Comparison of ENCODE assay signal across 14 cellular contexts in the genomic region with DNA sequence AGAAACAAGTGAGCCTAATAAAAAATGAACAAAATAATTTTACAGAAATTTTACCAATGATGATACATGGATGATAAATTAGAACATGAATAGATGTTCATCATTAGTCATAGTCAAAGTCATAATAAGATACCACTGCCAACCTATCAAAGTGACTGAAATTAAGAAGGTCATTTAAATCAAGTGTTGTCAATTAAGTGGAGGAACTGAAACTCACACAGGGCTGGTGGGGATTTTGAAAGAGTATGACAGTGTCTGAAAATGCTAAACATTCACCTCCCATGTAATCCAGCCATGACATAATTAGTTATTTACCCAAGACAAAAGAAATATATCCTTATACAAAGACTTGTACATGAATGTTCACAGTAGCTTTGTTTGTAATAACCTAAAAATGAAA. TPM values are rescaled to one million over a fixed set of nuclear protein-coding genes. Genes with fewer than 3 reads are reported as not detected.
DNase-seq lines count a peak whose midpoint lies in the region; ATAC-seq, FAIRE-seq and TF ChIP-seq lines count a peak whose summit lies in the region.
"Had no signal": no experiment of that assay in that cellular context is flagged by ENCODE, and none has a peak within 500 bp of the region (broad histone marks: within the 10 kb centered on the region; RNA-seq: fewer than 3 reads in every experiment).

No MANE protein-coding gene starts in this region.

- no peak for DNase-seq in GM12891 (ENCODE audit: insufficient read length, low spot score)
- DNase-seq in central memory CD4-positive, alpha-beta T cell, result no peak
- no peak for DNase-seq in Ammon's horn (ENCODE audit: low spot score)
- DNase-seq in cortex of kidney (lab: John Stamatoyannopoulos, UW), result no peak
- DNase-seq in D341Med (ENCODE audit: low spot score), result no peak
- DNase-seq: activated CD4-positive, alpha-beta T cell treated with anti-CD3 and anti-CD28 coated beads, Interleukin-2, amount 10 ng/mL, durations not matched to agents 24 days and 14 days; activated naive CD4-positive, alpha-beta T cell treated with anti-CD3 and anti-CD28 coated beads, Interleukin-2, amount 50 U/mL, for 16 hours; DMS79 treated with DMSO at 0.1 percent for 48 hours; kidney; NCI-H1417; retina had no signal

- TF ChIP-seq POLR2A in GM12891 (IDR thresholded peaks at IDR 0.05; ENCODE audit: low read depth, low read length), result no peak

- ATAC-seq in GM19397 (IDR thresholded peaks at IDR 0.05; ENCODE audit: unreplicated experiment) (peak; percentile 90), HG02798 (IDR thresholded peaks at IDR 0.05; ENCODE audit: poor library complexity, unreplicated experiment) (peak; percentile 90), HG03460 (IDR thresholded peaks at IDR 0.05; ENCODE audit: unreplicated experiment) (peak; percentile 94)

- FAIRE-seq in GM12891 (lab: Jason Lieb, UNC), result no peak
- FAIRE-seq: kidney had no signal

TF ChIP-seq in GM12891, 5 proteins besides CTCF, POLR2A, EP300 and RAD21:
- TF ChIP-seq SPI1 (IDR thresholded peaks at IDR 0.05; ENCODE audit: low read depth, low read length) (peak; percentile 91), POU2F2 (IDR thresholded peaks at IDR 0.05; ENCODE audit: low read depth, low read length) (no peak)

RNA-seq across cellular contexts. Expression of a gene that starts 57.1 kb away (rescaled TPM):
- polyA plus RNA-seq in GM12891 (2012; ENCODE audit: low read depth, missing spikeins), result not detected
